Comparison of ENCODE assay signal across 1 cellular context in genomic region chr14:24430682-24431568, GRCh38.
TF ChIP-seq lines count a peak whose summit lies in the region.

No MANE protein-coding gene starts in this region.

TF ChIP-seq in HepG2, 621 proteins besides CTCF, POLR2A, EP300 and RAD21 (continued from another document and continues in another):
- TF ChIP-seq ZC3H13 (CRISPR knock-in tag; IDR thresholded peaks at IDR 0.05): peak; percentile 90
- peak; percentile 10; the same call in 1 of the 2 replicates for TF ChIP-seq ZNF263 (CRISPR knock-in tag; IDR thresholded peaks at IDR 0.05)
- no peak for TF ChIP-seq ZNF784 (CRISPR knock-in tag; IDR thresholded peaks at IDR 0.05; ENCODE audit: borderline replicate concordance)
- TF ChIP-seq KDM4B (CRISPR knock-in tag; IDR thresholded peaks at IDR 0.05): no peak; the same call in 1 of the 2 replicates
- no peak; the same call in 1 of the 2 replicates for TF ChIP-seq ZMYM3 (CRISPR knock-in tag; IDR thresholded peaks at IDR 0.05)
- TF ChIP-seq TEAD2 (CRISPR knock-in tag; IDR thresholded peaks at IDR 0.05): 0 out of 2 replicates have a peak, but pooled peaks have one; percentile 76
- no peak for TF ChIP-seq NFE2L2 (IDR thresholded peaks at IDR 0.05; ENCODE audit: low read length)
- TF ChIP-seq ZFYVE20 (CRISPR knock-in tag; IDR thresholded peaks at IDR 0.05; ENCODE audit: borderline replicate concordance, low read depth): 0 out of 2 replicates have a peak, but pooled peaks have one; percentile 78
- TF ChIP-seq KDM1A (CRISPR knock-in tag; IDR thresholded peaks at IDR 0.05): peak; percentile 40; the same call in 1 of the 2 replicates
- no peak for TF ChIP-seq ATF7 (IDR thresholded peaks at IDR 0.05)
- peak; percentile 74; the same call in 1 of the 2 replicates for TF ChIP-seq ATF7 (CRISPR knock-in tag; IDR thresholded peaks at IDR 0.05)
- TF ChIP-seq SRSF9 (IDR thresholded peaks at IDR 0.05; ENCODE audit: borderline replicate concordance, insufficient read depth, low read depth, low read length, poor library complexity, severe bottlenecking): no peak
- no peak for TF ChIP-seq SOX6 (IDR thresholded peaks at IDR 0.05)
- TF ChIP-seq SOX6 (CRISPR knock-in tag; IDR thresholded peaks at IDR 0.05): 0 out of 2 replicates have a peak, but pooled peaks have one; percentile 33
- TF ChIP-seq KMT2B (CRISPR knock-in tag; IDR thresholded peaks at IDR 0.05): no peak
- no peak for TF ChIP-seq ATF5 (CRISPR knock-in tag; IDR thresholded peaks at IDR 0.05; ENCODE audit: low read depth)
- TF ChIP-seq SP140L (CRISPR knock-in tag; IDR thresholded peaks at IDR 0.05; ENCODE audit: borderline replicate concordance): no peak
- no peak for TF ChIP-seq ZNF337 (CRISPR knock-in tag; IDR thresholded peaks at IDR 0.05; ENCODE audit: borderline replicate concordance, low read depth)
- TF ChIP-seq NR0B2 (CRISPR knock-in tag; IDR thresholded peaks at IDR 0.05): peak; percentile 52; the same call in 1 of the 2 replicates
- TF ChIP-seq, protein P1, sequence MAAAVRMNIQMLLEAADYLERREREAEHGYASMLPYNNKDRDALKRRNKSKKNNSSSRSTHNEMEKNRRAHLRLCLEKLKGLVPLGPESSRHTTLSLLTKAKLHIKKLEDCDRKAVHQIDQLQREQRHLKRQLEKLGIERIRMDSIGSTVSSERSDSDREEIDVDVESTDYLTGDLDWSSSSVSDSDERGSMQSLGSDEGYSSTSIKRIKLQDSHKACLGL (CRISPR knock-in tag; IDR thresholded peaks at IDR 0.05): no peak; the same call in 1 of the 2 replicates
- 0 out of 2 replicates have a peak, but pooled peaks have one; percentile 56 for TF ChIP-seq EED (CRISPR knock-in tag; IDR thresholded peaks at IDR 0.05)
- peak; percentile 28 for TF ChIP-seq SRSF1 (optimal IDR thresholded peaks at IDR 0.05; ENCODE audit: low read depth, low read length)
- 0 out of 2 replicates have a peak, but pooled peaks have one; percentile 51 for TF ChIP-seq TGIF2 (CRISPR knock-in tag; IDR thresholded peaks at IDR 0.05)
- TF ChIP-seq PITX1 (CRISPR knock-in tag; IDR thresholded peaks at IDR 0.05): peak; percentile 58; the same call in 1 of the 2 replicates
- TF ChIP-seq, protein P2, sequence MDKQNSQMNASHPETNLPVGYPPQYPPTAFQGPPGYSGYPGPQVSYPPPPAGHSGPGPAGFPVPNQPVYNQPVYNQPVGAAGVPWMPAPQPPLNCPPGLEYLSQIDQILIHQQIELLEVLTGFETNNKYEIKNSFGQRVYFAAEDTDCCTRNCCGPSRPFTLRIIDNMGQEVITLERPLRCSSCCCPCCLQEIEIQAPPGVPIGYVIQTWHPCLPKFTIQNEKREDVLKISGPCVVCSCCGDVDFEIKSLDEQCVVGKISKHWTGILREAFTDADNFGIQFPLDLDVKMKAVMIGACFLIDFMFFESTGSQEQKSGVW (CRISPR knock-in tag; IDR thresholded peaks at IDR 0.05; ENCODE audit: borderline replicate concordance): no peak
- TF ChIP-seq ONECUT2 (CRISPR knock-in tag; IDR thresholded peaks at IDR 0.05): no peak
- TF ChIP-seq, protein P3, sequence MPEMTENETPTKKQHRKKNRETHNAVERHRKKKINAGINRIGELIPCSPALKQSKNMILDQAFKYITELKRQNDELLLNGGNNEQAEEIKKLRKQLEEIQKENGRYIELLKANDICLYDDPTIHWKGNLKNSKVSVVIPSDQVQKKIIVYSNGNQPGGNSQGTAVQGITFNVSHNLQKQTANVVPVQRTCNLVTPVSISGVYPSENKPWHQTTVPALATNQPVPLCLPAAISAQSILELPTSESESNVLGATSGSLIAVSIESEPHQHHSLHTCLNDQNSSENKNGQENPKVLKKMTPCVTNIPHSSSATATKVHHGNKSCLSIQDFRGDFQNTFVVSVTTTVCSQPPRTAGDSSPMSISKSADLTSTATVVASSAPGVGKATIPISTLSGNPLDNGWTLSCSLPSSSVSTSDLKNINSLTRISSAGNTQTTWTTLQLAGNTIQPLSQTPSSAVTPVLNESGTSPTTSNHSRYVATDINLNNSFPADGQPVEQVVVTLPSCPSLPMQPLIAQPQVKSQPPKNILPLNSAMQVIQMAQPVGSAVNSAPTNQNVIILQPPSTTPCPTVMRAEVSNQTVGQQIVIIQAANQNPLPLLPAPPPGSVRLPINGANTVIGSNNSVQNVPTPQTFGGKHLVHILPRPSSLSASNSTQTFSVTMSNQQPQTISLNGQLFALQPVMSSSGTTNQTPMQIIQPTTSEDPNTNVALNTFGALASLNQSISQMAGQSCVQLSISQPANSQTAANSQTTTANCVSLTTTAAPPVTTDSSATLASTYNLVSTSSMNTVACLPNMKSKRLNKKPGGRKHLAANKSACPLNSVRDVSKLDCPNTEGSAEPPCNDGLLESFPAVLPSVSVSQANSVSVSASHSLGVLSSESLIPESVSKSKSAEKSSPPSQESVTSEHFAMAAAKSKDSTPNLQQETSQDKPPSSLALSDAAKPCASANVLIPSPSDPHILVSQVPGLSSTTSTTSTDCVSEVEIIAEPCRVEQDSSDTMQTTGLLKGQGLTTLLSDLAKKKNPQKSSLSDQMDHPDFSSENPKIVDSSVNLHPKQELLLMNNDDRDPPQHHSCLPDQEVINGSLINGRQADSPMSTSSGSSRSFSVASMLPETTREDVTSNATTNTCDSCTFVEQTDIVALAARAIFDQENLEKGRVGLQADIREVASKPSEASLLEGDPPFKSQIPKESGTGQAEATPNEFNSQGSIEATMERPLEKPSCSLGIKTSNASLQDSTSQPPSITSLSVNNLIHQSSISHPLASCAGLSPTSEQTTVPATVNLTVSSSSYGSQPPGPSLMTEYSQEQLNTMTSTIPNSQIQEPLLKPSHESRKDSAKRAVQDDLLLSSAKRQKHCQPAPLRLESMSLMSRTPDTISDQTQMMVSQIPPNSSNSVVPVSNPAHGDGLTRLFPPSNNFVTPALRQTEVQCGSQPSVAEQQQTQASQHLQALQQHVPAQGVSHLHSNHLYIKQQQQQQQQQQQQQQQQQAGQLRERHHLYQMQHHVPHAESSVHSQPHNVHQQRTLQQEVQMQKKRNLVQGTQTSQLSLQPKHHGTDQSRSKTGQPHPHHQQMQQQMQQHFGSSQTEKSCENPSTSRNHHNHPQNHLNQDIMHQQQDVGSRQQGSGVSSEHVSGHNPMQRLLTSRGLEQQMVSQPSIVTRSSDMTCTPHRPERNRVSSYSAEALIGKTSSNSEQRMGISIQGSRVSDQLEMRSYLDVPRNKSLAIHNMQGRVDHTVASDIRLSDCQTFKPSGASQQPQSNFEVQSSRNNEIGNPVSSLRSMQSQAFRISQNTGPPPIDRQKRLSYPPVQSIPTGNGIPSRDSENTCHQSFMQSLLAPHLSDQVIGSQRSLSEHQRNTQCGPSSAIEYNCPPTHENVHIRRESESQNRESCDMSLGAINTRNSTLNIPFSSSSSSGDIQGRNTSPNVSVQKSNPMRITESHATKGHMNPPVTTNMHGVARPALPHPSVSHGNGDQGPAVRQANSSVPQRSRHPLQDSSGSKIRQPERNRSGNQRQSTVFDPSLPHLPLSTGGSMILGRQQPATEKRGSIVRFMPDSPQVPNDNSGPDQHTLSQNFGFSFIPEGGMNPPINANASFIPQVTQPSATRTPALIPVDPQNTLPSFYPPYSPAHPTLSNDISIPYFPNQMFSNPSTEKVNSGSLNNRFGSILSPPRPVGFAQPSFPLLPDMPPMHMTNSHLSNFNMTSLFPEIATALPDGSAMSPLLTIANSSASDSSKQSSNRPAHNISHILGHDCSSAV (CRISPR knock-in tag; IDR thresholded peaks at IDR 0.05; ENCODE audit: borderline replicate concordance): no peak; the same call in 1 of the 2 replicates
- no peak for TF ChIP-seq RXRB (CRISPR knock-in tag; IDR thresholded peaks at IDR 0.05; ENCODE audit: borderline replicate concordance)
- peak; percentile 55 for TF ChIP-seq HHEX (CRISPR knock-in tag; IDR thresholded peaks at IDR 0.05)
- peak; percentile 40 for TF ChIP-seq SKIL (CRISPR knock-in tag; IDR thresholded peaks at IDR 0.05; ENCODE audit: borderline replicate concordance)
- no peak for TF ChIP-seq ZFAT (CRISPR knock-in tag; conservative IDR thresholded peaks at IDR 0.05)
- TF ChIP-seq, protein P4, sequence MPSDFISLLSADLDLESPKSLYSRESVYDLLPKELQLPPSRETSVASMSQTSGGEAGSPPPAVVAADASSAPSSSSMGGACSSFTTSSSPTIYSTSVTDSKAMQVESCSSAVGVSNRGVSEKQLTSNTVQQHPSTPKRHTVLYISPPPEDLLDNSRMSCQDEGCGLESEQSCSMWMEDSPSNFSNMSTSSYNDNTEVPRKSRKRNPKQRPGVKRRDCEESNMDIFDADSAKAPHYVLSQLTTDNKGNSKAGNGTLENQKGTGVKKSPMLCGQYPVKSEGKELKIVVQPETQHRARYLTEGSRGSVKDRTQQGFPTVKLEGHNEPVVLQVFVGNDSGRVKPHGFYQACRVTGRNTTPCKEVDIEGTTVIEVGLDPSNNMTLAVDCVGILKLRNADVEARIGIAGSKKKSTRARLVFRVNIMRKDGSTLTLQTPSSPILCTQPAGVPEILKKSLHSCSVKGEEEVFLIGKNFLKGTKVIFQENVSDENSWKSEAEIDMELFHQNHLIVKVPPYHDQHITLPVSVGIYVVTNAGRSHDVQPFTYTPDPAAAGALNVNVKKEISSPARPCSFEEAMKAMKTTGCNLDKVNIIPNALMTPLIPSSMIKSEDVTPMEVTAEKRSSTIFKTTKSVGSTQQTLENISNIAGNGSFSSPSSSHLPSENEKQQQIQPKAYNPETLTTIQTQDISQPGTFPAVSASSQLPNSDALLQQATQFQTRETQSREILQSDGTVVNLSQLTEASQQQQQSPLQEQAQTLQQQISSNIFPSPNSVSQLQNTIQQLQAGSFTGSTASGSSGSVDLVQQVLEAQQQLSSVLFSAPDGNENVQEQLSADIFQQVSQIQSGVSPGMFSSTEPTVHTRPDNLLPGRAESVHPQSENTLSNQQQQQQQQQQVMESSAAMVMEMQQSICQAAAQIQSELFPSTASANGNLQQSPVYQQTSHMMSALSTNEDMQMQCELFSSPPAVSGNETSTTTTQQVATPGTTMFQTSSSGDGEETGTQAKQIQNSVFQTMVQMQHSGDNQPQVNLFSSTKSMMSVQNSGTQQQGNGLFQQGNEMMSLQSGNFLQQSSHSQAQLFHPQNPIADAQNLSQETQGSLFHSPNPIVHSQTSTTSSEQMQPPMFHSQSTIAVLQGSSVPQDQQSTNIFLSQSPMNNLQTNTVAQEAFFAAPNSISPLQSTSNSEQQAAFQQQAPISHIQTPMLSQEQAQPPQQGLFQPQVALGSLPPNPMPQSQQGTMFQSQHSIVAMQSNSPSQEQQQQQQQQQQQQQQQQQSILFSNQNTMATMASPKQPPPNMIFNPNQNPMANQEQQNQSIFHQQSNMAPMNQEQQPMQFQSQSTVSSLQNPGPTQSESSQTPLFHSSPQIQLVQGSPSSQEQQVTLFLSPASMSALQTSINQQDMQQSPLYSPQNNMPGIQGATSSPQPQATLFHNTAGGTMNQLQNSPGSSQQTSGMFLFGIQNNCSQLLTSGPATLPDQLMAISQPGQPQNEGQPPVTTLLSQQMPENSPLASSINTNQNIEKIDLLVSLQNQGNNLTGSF (CRISPR knock-in tag; IDR thresholded peaks at IDR 0.05): 0 out of 2 replicates have a peak, but pooled peaks have one; percentile 7
- peak; percentile 64; the same call in 1 of the 2 replicates for TF ChIP-seq RXRA (CRISPR knock-in tag; IDR thresholded peaks at IDR 0.05)
- 0 out of 2 replicates have a peak, but pooled peaks have one; percentile 11 for TF ChIP-seq MYNN (CRISPR knock-in tag; IDR thresholded peaks at IDR 0.05; ENCODE audit: low read depth)
- 0 out of 2 replicates have a peak, but pooled peaks have one; percentile 8 for TF ChIP-seq ZNF557 (CRISPR knock-in tag; IDR thresholded peaks at IDR 0.05)
- peak; percentile 50; the same call in 1 of the 2 replicates for TF ChIP-seq ZNF343 (CRISPR knock-in tag; IDR thresholded peaks at IDR 0.05)
- TF ChIP-seq KLF13 (CRISPR knock-in tag; IDR thresholded peaks at IDR 0.05): no peak
- no peak; the same call in 1 of the 2 replicates for TF ChIP-seq ZNF776 (CRISPR knock-in tag; IDR thresholded peaks at IDR 0.05)
- TF ChIP-seq, protein P5, sequence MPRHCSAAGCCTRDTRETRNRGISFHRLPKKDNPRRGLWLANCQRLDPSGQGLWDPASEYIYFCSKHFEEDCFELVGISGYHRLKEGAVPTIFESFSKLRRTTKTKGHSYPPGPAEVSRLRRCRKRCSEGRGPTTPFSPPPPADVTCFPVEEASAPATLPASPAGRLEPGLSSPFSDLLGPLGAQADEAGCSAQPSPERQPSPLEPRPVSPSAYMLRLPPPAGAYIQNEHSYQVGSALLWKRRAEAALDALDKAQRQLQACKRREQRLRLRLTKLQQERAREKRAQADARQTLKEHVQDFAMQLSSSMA (CRISPR knock-in tag; IDR thresholded peaks at IDR 0.05): no peak
- TF ChIP-seq ZNF367 (CRISPR knock-in tag; IDR thresholded peaks at IDR 0.05; ENCODE audit: borderline replicate concordance): no peak
